ENCODE assay signal across 8 cellular contexts in the genomic region with DNA sequence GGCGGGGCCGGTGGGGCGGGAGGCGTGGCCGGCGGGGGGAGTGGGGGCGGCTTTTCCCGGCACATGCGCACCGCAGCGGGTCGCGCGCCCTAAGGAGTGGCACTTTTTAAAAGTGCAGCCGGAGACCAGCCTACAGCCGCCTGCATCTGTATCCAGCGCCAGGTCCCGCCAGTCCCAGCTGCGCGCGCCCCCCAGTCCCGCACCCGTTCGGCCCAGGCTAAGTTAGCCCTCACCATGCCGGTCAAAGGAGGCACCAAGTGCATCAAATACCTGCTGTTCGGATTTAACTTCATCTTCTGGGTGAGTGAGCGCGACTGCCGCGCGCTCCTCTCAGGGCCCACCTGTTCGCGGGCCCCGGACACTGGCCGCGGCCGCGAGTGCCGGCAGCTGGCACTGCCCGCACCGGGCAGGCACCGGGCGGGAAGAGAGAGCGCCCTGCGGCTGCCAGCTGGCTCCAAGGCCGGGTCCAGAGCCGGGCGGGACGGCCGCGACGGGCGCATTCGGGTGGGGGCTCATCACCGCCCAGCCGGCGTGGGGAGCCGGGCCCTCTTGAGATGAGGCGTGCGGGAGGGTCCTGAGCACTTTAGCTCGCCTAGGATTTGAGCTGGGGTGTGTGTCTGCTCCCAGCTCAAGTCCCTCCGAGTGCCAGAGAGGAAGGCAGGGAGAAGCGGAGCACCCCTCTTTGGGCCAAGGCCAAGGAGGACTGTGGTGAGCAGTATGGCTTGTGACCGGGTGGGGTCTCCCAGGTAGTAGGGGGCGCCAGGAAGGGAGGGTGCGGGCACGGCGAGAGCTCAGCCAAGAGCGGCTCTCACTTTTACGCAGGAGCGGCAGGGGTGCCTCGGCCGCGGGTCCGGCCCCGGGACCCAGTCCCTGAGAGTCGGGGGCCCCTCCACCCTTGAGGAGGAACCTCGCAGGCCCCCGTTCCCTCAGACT. TPM values are rescaled to one million over a fixed set of nuclear protein-coding genes. Genes with fewer than 3 reads are reported as not detected.
A peak's percentile ranks its signal among the peaks of the same experiment; 100 is the strongest.
DNase-seq lines count a peak whose midpoint lies in the region; TF ChIP-seq lines count a peak whose summit lies in the region.

A gene with protein sequence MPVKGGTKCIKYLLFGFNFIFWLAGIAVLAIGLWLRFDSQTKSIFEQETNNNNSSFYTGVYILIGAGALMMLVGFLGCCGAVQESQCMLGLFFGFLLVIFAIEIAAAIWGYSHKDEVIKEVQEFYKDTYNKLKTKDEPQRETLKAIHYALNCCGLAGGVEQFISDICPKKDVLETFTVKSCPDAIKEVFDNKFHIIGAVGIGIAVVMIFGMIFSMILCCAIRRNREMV (plus strand): TSS at position 135 of the 933 bp plus-strand sequence. CDS start 100 bp downstream, at position 235.

- WGBS in lower leg skin, 2 donors = 0 to 1% methylated on average over 16 to 58 of the region's 79 CpGs

- peak within 1 kb of the TSS; percentile 58 for H3K4me3 ChIP-seq in AG10803 (ENCODE audit: low read length)
- H3K4me3 ChIP-seq in HFF-Myc (replicated peaks; ENCODE audit: low read depth, low read length) = peak within 1 kb of the TSS; percentile 86
- H3K4me3 ChIP-seq in dorsolateral prefrontal cortex = peak within 1 kb of the TSS; percentile 55 to 98 (median 79)
- H3K4me3 ChIP-seq in lower leg skin (ENCODE audit: low read depth, poor library complexity, severe bottlenecking) = peak within 1 kb of the TSS; percentile 76

- DNase-seq in AG10803 (ENCODE audit: low read depth) (no peak), HFF-Myc (ENCODE audit: extremely low read depth, low read depth) (no peak), dorsolateral prefrontal cortex (peak in 4 of 10 donors; percentile 43 to 73 (median 58)), lower leg skin (ENCODE audit: low spot score in 2 of 2) (peak in 1 of 2 donors; percentile 96), GM19238 (ENCODE audit: insufficient read length, low spot score) (no peak), putamen (ENCODE audit: low spot score) (no peak)
- peak; percentile 30 to 51 for DNase-seq in stimulated activated CD4-positive, alpha-beta T cell treated with anti-CD3 and anti-CD28 coated beads, Interleukin-4, amount 100 ng/mL, for 4 hours

- H3K27ac ChIP-seq in VCaP (peak within 1 kb of the TSS; percentile 98), dorsolateral prefrontal cortex (peak within 1 kb of the TSS; percentile 70 to 99 (median 93))

- no peak for TF ChIP-seq CTCF in AG10803 (conservative IDR thresholded peaks at IDR 0.05; ENCODE audit: low read length)
- no peak for TF ChIP-seq CTCF in HFF-Myc (IDR thresholded peaks at IDR 0.05; ENCODE audit: low read depth, low read length, missing control alignments)
- no peak for TF ChIP-seq CTCF in VCaP (conservative IDR thresholded peaks at IDR 0.05)
- TF ChIP-seq CTCF in dorsolateral prefrontal cortex (IDR thresholded peaks at IDR 0.05 in 54 of 56, conservative IDR thresholded peaks at IDR 0.05 in 2 of 56; ENCODE audit: low read depth in 1 of 56, partially characterized antibody in 56 of 56) = peak in 3 of 56 donors; percentile 8 to 16 (median 9)
- no peak for TF ChIP-seq CTCF in lower leg skin (IDR thresholded peaks at IDR 0.05)

- no peak for TF ChIP-seq POLR2A in lower leg skin (IDR thresholded peaks at IDR 0.05)

- intact Hi-C loops in dorsolateral prefrontal cortex (cut with DNase I) (loop anchor here (1.0 to 2.0 kb wide), 2 partner anchors 28 to 30 kb away; no protein-coding TSS in a partner anchor), lower leg skin (cut with DNase I; ENCODE audit: low total_unique reads) (no loop called here)

- peaks cover 0 to 19% (median 0%) of the 10 kb centered on the region in 45 donors for H3K27me3 ChIP-seq in dorsolateral prefrontal cortex

RNA-seq across cellular contexts. Expression of the gene that starts here (rescaled TPM):
- total RNA-seq in dorsolateral prefrontal cortex (100 to 1,000 TPM in 60 of 120 experiments, 10 to 100 TPM in 60; 29.3 to 364 (median 99.0) TPM), lower leg skin (100 to 1,000 TPM; 378 to 494 (median 412) TPM)

Comparison
In these comparisons a context has a peak if more than half of its experiments do, and no peak if none do; other contexts are left out.
1. DNase-seq: peak in stimulated activated CD4-positive, alpha-beta T cell treated with anti-CD3 and anti-CD28 coated beads, Interleukin-4, amount 100 ng/mL, for 4 hours (2 of 2); none in AG10803 (single experiment), HFF-Myc (single experiment), GM19238 (single experiment) and putamen (single experiment).
2. Peak in every context shown above with its lines, with median percentiles within 50 percentile points of each other: H3K4me3 ChIP-seq.